Comparison of ENCODE assay signal across 9 cellular contexts in genomic region chr19:4557971-4558941, GRCh38. TPM values are rescaled to one million over a fixed set of nuclear protein-coding genes. Genes with fewer than 3 reads are reported as not detected.
DNase-seq lines count a peak whose midpoint lies in the region; ATAC-seq and TF ChIP-seq lines count a peak whose summit lies in the region.
"Had no signal": no experiment of that assay in that cellular context is flagged by ENCODE, and none has a peak within 500 bp of the region (broad histone marks: within the 10 kb centered on the region; RNA-seq: fewer than 3 reads in every experiment).

No MANE protein-coding gene starts in this region.

- no peaks in the 10 kb centered on the region for H3K27me3 Mint-ChIP-seq in activated CD8-positive, alpha-beta memory T cell treated with anti-CD3 and anti-CD28 coated beads, Interleukin-2, amount 10 ng/mL, durations not matched to agents 7 days and 5 days

- H3K4me3 ChIP-seq in HAP-1 (no peak overlapping the region), heart left ventricle (peak overlapping the region in 11 of 12 donors; percentile 20 to 65 (median 58))

- intact Hi-C loops in heart left ventricle (cut with DNase I) = loop anchor here in 9 of 10 donors (2.0 to 5.0 kb wide), 2 partner anchors 79 kb away; partner anchors contain the start of gene TNFAIP8L1 (in 8 of the 9)

- H3K9me3 ChIP-seq in HAP-1 = no peaks in the 10 kb centered on the region
- H3K9me3 ChIP-seq in heart left ventricle = no peaks in the 10 kb centered on the region

- TF ChIP-seq CTCF in heart left ventricle (IDR thresholded peaks at IDR 0.05) = peak; percentile 99 to 100 (median 99)

- no peak for TF ChIP-seq POLR2A in heart left ventricle (IDR thresholded peaks at IDR 0.05)

- no peaks in the 10 kb centered on the region for H3K36me3 Mint-ChIP-seq in activated CD8-positive, alpha-beta memory T cell treated with anti-CD3 and anti-CD28 coated beads, Interleukin-2, amount 10 ng/mL, durations not matched to agents 7 days and 5 days

- H3K27ac Mint-ChIP-seq in activated CD8-positive, alpha-beta memory T cell treated with anti-CD3 and anti-CD28 coated beads, Interleukin-2, amount 10 ng/mL, durations not matched to agents 7 days and 5 days = no peak overlapping the region

- WGBS in heart left ventricle, 4 donors = 22 to 26% (median 25%) methylated on average over 32 to 44 of the region's 44 CpGs

- DNase-seq in CD1c-positive myeloid dendritic cell (ENCODE audit: extremely low spot score) (peak; percentile 41), HAP-1 (ENCODE audit: low spot score in 2 of 2) (peak; percentile 42 to 75), heart left ventricle (no peak), NCI-H146 (lab: John Stamatoyannopoulos, UW) (no peak)
- DNase-seq in activated CD8-positive, alpha-beta memory T cell treated with anti-CD3 and anti-CD28 coated beads, Interleukin-2, amount 10 ng/mL, durations not matched to agents 7 days and 5 days = no peak
- DNase-seq in stimulated activated CD4-positive, alpha-beta T cell treated with anti-CD3 and anti-CD28 coated beads, Interleukin-4, amount 100 ng/mL, for 24 hours = peak; percentile 25

- CTCF ChIA-PET in activated CD8-positive, alpha-beta memory T cell treated with anti-CD3 and anti-CD28 coated beads, Interleukin-2, amount 10 ng/mL, durations not matched to agents 7 days and 5 days (lab: Charles Lee) = interaction anchor here (0.8 to 1.7 kb wide), 3 partner anchors 11 to 79 kb away, joined by 3 to 14 read pairs (median 5); no protein-coding TSS in a partner anchor

- H3K27ac ChIP-seq in heart left ventricle = peak overlapping the region in 8 of 12 donors; percentile 53 to 87 (median 79)

- no peaks in the 10 kb centered on the region for H3K4me1 Mint-ChIP-seq in activated CD8-positive, alpha-beta memory T cell treated with anti-CD3 and anti-CD28 coated beads, Interleukin-2, amount 10 ng/mL, durations not matched to agents 7 days and 5 days

- ATAC-seq in activated CD8-positive, alpha-beta memory T cell treated with anti-CD3 and anti-CD28 coated beads, Interleukin-2, amount 10 ng/mL, durations not matched to agents 7 days and 5 days = peak; percentile 40
- ATAC-seq in heart left ventricle (no peak), GM21723 (IDR thresholded peaks at IDR 0.05; ENCODE audit: unreplicated experiment) (no peak), GM21576 (IDR thresholded peaks at IDR 0.05; ENCODE audit: unreplicated experiment) (no peak)

- H3K36me3 ChIP-seq in HAP-1 (replicated peaks) (peaks cover 4% of the 10 kb centered on the region), heart left ventricle (peaks cover 0 to 14% (median 6%) of the 10 kb centered on the region in 9 donors)

- no peak overlapping the region for H3K4me3 Mint-ChIP-seq in activated CD8-positive, alpha-beta memory T cell treated with anti-CD3 and anti-CD28 coated beads, Interleukin-2, amount 10 ng/mL, durations not matched to agents 7 days and 5 days

- no peaks in the 10 kb centered on the region for H3K9me3 Mint-ChIP-seq in activated CD8-positive, alpha-beta memory T cell treated with anti-CD3 and anti-CD28 coated beads, Interleukin-2, amount 10 ng/mL, durations not matched to agents 7 days and 5 days (ENCODE audit: low read depth)

- no peaks in the 10 kb centered on the region for H3K27me3 ChIP-seq in HAP-1 (ENCODE audit: low read depth)
- no peaks in the 10 kb centered on the region for H3K27me3 ChIP-seq in heart left ventricle

- no peaks in the 10 kb centered on the region for H3K4me1 ChIP-seq in HAP-1
- peaks cover 0 to 28% (median 3%) of the 10 kb centered on the region in 12 donors for H3K4me1 ChIP-seq in heart left ventricle

- in situ Hi-C loops in HAP-1 (cut with MboI; ENCODE audit: low sequenced_read_pairs) = no loop called here

RNA-seq across cellular contexts. Expression of gene SEMA6B, which starts 1.2 kb away (rescaled TPM):
- not detected for total RNA-seq in activated CD8-positive, alpha-beta memory T cell treated with anti-CD3 and anti-CD28 coated beads, Interleukin-2, amount 10 ng/mL, durations not matched to agents 7 days and 5 days
- total RNA-seq in heart left ventricle = 10 to 100 TPM in 5 of 9 donors, 1 to 10 TPM in 4; 6.4 to 29.7 (median 10.1) TPM
- polyA plus RNA-seq in heart left ventricle = 10 to 100 TPM in 1 of 2 donors, 1 to 10 TPM in 1; 6.0 to 16.5 TPM

RNA-seq across cellular contexts. Expression of gene LRG1, which starts 18.4 kb away (rescaled TPM):
- total RNA-seq in activated CD8-positive, alpha-beta memory T cell treated with anti-CD3 and anti-CD28 coated beads, Interleukin-2, amount 10 ng/mL, durations not matched to agents 7 days and 5 days = under 1 TPM; 0.32 to 0.35 TPM
- 1 to 10 TPM in 2 of 9 donors, under 1 TPM in 7; 0.15 to 1.7 (median 0.36) TPM for total RNA-seq in heart left ventricle
- under 1 TPM; 0.23 to 0.30 TPM for polyA plus RNA-seq in heart left ventricle
- total RNA-seq: LHCN-M2 had no signal

RNA-seq across cellular contexts. Expression of gene PLIN5, which starts 23.2 kb away (rescaled TPM):
- not detected for total RNA-seq in activated CD8-positive, alpha-beta memory T cell treated with anti-CD3 and anti-CD28 coated beads, Interleukin-2, amount 10 ng/mL, durations not matched to agents 7 days and 5 days
- 10 to 100 TPM; 26.0 to 88.6 (median 42.7) TPM for total RNA-seq in heart left ventricle
- polyA plus RNA-seq in heart left ventricle = 10 to 100 TPM; 17.5 to 65.0 TPM

RNA-seq across cellular contexts. Expression of gene PLIN4, which starts 40.0 kb away (rescaled TPM):
- not detected for total RNA-seq in activated CD8-positive, alpha-beta memory T cell treated with anti-CD3 and anti-CD28 coated beads, Interleukin-2, amount 10 ng/mL, durations not matched to agents 7 days and 5 days
- total RNA-seq in heart left ventricle = 100 to 1,000 TPM; 110 to 292 (median 174) TPM
- 100 to 1,000 TPM in 1 of 2 donors, 10 to 100 TPM in 1; 55.5 to 241 TPM for polyA plus RNA-seq in heart left ventricle

Comparison
In these comparisons a context has a peak if more than half of its experiments do, and no peak if none do; other contexts are left out.
1. DNase-seq: peak in CD1c-positive myeloid dendritic cell (single experiment), HAP-1 (2 of 2) and stimulated activated CD4-positive, alpha-beta T cell treated with anti-CD3 and anti-CD28 coated beads, Interleukin-4, amount 100 ng/mL, for 24 hours (single experiment); none in activated CD8-positive, alpha-beta memory T cell treated with anti-CD3 and anti-CD28 coated beads, Interleukin-2, amount 10 ng/mL, durations not matched to agents 7 days and 5 days (single experiment), heart left ventricle (0 of 5) and NCI-H146 (single experiment).
2. RNA of gene SEMA6B, which starts 1.2 kb away (total RNA-seq): 6.4 to 29.7 TPM in heart left ventricle; not detected in activated CD8-positive, alpha-beta memory T cell treated with anti-CD3 and anti-CD28 coated beads, Interleukin-2, amount 10 ng/mL, durations not matched to agents 7 days and 5 days; every median in the first group is over 4 times any median in the second.
3. RNA of gene PLIN5, which starts 23.2 kb away (total RNA-seq): 26.0 to 88.6 TPM in heart left ventricle; not detected in activated CD8-positive, alpha-beta memory T cell treated with anti-CD3 and anti-CD28 coated beads, Interleukin-2, amount 10 ng/mL, durations not matched to agents 7 days and 5 days; every median in the first group is over 10 times any median in the second.